In the genomic region with DNA sequence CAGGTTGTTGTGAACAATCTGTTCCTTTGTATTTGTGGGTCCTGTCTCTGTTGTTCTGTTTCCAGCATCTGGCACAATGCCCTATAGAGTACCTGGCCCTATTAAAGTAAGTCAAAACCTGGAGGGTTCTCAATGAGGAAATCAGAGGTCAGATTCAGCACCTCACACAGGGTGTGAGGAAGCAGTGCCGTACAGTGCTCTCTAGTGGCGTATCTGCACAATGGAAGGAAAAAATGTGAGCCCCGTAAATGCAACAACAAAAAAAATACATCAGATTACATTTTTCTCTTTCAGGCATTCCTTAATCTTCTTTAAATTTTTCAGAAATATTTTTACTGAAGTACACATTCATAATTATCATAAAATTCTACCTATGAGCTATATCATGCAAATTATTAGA, we compare ENCODE assay signal across 8 cellular contexts. TPM values are rescaled to one million over a fixed set of nuclear protein-coding genes. Genes with fewer than 3 reads are reported as not detected.
DNase-seq lines count a peak whose midpoint lies in the region; ATAC-seq and TF ChIP-seq lines count a peak whose summit lies in the region.
"Not testable (repeated sequence)": the region's sequence is repeated elsewhere in the genome, so short reads cannot be mapped to it uniquely, and the experiment has no call there.

No MANE protein-coding gene starts in this region.

- H3K36me3 ChIP-seq in Panc1 (ENCODE audit: control insufficient read depth, insufficient read depth, low read length) = not testable (repeated sequence)

- not testable (repeated sequence) for H3K4me1 ChIP-seq in Panc1 (ENCODE audit: control insufficient read depth, insufficient read depth, low read length); right cardiac atrium (ENCODE audit: control insufficient read depth, insufficient read depth, low read length)

- H3K27me3 ChIP-seq in Panc1 (ENCODE audit: control insufficient read depth, insufficient read depth, low read length); right cardiac atrium (ENCODE audit: control insufficient read depth, insufficient read depth): not testable (repeated sequence)

- not testable (repeated sequence) for H3K9me3 ChIP-seq in Panc1 (ENCODE audit: control insufficient read depth, insufficient read depth, low read depth, low read length); right cardiac atrium (ENCODE audit: control insufficient read depth, low read length)

- not testable (repeated sequence) for H3K4me3 Mint-ChIP-seq in CD14-positive monocyte

- CTCF ChIA-PET in Panc1 (lab: Charles Lee) = not testable (repeated sequence)

- peak; percentile 52 for ATAC-seq in GM18873 (IDR thresholded peaks at IDR 0.05; ENCODE audit: low FRiP score, unreplicated experiment)
- peak; percentile 62 for ATAC-seq in HG02623 (IDR thresholded peaks at IDR 0.05; ENCODE audit: unreplicated experiment)
- not testable (repeated sequence) for ATAC-seq in Panc1
- peak; percentile 48 to 66 for ATAC-seq in right cardiac atrium

- 14% methylated on average over 3 of the region's 3 CpGs for WGBS in right cardiac atrium

- not testable (repeated sequence) for H3K27ac Mint-ChIP-seq in CD14-positive monocyte

- POLR2A ChIA-PET in Panc1 (lab: Charles Lee) = interaction anchor here (0.6 kb wide), 1 partner anchor 656 kb away, joined by 3 read pairs; no protein-coding TSS in a partner anchor

- not testable (repeated sequence) for BruUV-seq in Panc1 (replicated peaks; lab: Mats Ljungman, UMichigan)

- H3K4me3 ChIP-seq in Panc1 (ENCODE audit: low read depth in 2 of 2, low read length in 2 of 2); astrocyte of the cerebellum (ENCODE audit: low read depth, low read length); right cardiac atrium (ENCODE audit: low read length); retinal pigment epithelial cell (ENCODE audit: low read length): not testable (repeated sequence)

- H3K36me3 Mint-ChIP-seq in CD14-positive monocyte = not testable (repeated sequence)

- TF ChIP-seq CTCF in CD14-positive monocyte (IDR thresholded peaks at IDR 0.05) (peak; percentile 42), Panc1 (IDR thresholded peaks at IDR 0.05) (peak; percentile 39; the same call in 1 of the 2 replicates), astrocyte of the cerebellum (IDR thresholded peaks at IDR 0.05; ENCODE audit: low read depth, low read length, missing control alignments) (peak; percentile 53), retinal pigment epithelial cell (conservative IDR thresholded peaks at IDR 0.05; ENCODE audit: low read depth, low read length) (peak; percentile 68)

- not testable (repeated sequence) for H3K27me3 Mint-ChIP-seq in CD14-positive monocyte (ENCODE audit: low read depth in 3 of 3)

- intact Hi-C loops in CD14-positive monocyte (cut with micrococcal nuclease); right cardiac atrium (cut with DNase I): not testable (repeated sequence)
- intact Hi-C loops in Panc1 (cut with micrococcal nuclease; ENCODE audit: unreplicated experiment) = loop anchor here (10.0 kb wide), 1 partner anchor 133 kb away; no protein-coding TSS in a partner anchor

- not testable (repeated sequence) for DNase-seq in CD14-positive monocyte (ENCODE audit: low spot score); Panc1 (ENCODE audit: low read depth, low spot score); astrocyte of the cerebellum (ENCODE audit: low read depth); right cardiac atrium; retinal pigment epithelial cell (ENCODE audit: low read depth)
- peak; percentile 6 for DNase-seq in HuH-7 (ENCODE audit: low spot score)

- not testable (repeated sequence) for H3K27ac ChIP-seq in Panc1 (ENCODE audit: low read length); right cardiac atrium (ENCODE audit: low read length)

- H3K9me3 Mint-ChIP-seq in CD14-positive monocyte = not testable (repeated sequence)

- in situ Hi-C loops in Panc1 (cut with HindIII; ENCODE audit: low pct_unique_long_range_greater_than_20kb, low sequenced_read_pairs); astrocyte of the cerebellum (cut with HindIII; ENCODE audit: low sequenced_read_pairs): not testable (repeated sequence)

- H3K4me1 Mint-ChIP-seq in CD14-positive monocyte = peaks cover 24% of the 10 kb centered on the region

RNA-seq across cellular contexts. Expression of a gene that starts 2.5 kb away (rescaled TPM):
- polyA plus RNA-seq in CD14-positive monocyte (under 1 TPM in 1 of 2 donors, not detected in 1; 0.34 TPM), right cardiac atrium (1.1 TPM)
- total RNA-seq in Panc1 (2021; ENCODE audit: unreplicated experiment) (0.15 TPM), right cardiac atrium (1 to 10 TPM in 3 of 4 donors, under 1 TPM in 1; 0.62 to 1.7 (median 1.0) TPM)
- not detected for polyA plus RNA-seq in Panc1 (2012; ENCODE audit: insufficient read length)
